ENCODE assay signal across 8 cellular contexts in the genomic region with DNA sequence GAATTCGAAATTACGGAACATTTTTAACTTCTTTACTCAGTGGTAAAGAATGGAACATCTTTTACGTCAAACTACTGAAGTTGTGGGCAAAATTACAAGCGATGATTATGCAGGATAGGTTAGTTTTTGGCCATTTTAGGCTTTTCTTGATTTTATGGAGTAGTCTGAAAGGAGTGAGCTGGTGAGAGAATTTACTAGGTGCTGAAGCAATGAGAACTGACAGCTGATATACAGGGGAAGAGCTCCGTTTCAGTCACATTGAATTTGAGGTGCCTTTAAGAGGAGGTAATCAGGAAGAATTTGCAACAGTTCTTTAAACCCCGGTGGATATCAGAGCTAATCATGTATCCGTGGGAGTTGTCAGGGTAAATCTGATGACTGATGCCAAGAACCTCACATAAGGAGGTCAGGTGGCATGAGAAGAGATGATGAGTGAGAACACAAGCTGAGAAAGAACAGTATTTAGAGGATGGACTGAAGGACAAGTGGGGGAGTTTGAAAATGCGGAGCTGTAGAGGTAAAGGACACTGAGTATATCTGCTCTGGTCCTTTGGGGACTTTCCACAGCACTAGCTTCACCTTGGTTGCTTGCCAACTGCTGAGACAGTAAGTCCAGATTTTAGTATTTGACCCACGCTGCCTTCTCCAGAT.
DNase-seq lines count a peak whose midpoint lies in the region; ATAC-seq and TF ChIP-seq lines count a peak whose summit lies in the region.

No MANE protein-coding gene starts in this region.

- no peak for TF ChIP-seq CTCF in Peyer's patch (IDR thresholded peaks at IDR 0.05)

- H3K4me1 ChIP-seq in Peyer's patch: no peaks in the 10 kb centered on the region

- no peaks in the 10 kb centered on the region for H3K36me3 Mint-ChIP-seq in stimulated activated memory B cell treated with anti-CD40 and anti-IgM and Interleukin-4, amounts not matched to agents 10 μg/mL and 1 μg/mL and 100 μg/mL, for 72 hours

- peaks cover 8% of the 10 kb centered on the region for H3K27me3 Mint-ChIP-seq in stimulated activated memory B cell treated with anti-CD40 and anti-IgM and Interleukin-4, amounts not matched to agents 10 μg/mL and 1 μg/mL and 100 μg/mL, for 72 hours

- H3K4me3 Mint-ChIP-seq in stimulated activated memory B cell treated with anti-CD40 and anti-IgM and Interleukin-4, amounts not matched to agents 10 μg/mL and 1 μg/mL and 100 μg/mL, for 72 hours: peak overlapping the region; percentile 67

- no peaks in the 10 kb centered on the region for H3K27me3 ChIP-seq in Peyer's patch

- peak; percentile 75 for ATAC-seq in HG02678 (IDR thresholded peaks at IDR 0.05; ENCODE audit: unreplicated experiment)
- ATAC-seq in stimulated activated memory B cell treated with anti-CD40 and anti-IgM and Interleukin-4, amounts not matched to agents 10 μg/mL and 1 μg/mL and 100 μg/mL, for 72 hours: peak; percentile 86

- H3K27ac ChIP-seq in Peyer's patch: peak overlapping the region in 1 of 4 donors; percentile 3

- peak; percentile 9 for DNase-seq in activated naive CD4-positive, alpha-beta T cell treated with Interleukin-2 at 50 U/mL for 16 hours
- no peak for DNase-seq in activated naive CD4-positive, alpha-beta T cell treated with anti-CD3 and anti-CD28 coated beads, Interleukin-2, amount 50 U/mL, for 16 hours
- DNase-seq in NCI-H226: peak; percentile 82
- no peak for DNase-seq in Peyer's patch
- no peak for DNase-seq in nucleus accumbens (lab: John Stamatoyannopoulos, UW)
- no peak for DNase-seq in NCI-H2171 treated with DMSO at 0.1 percent for 48 hours (lab: John Stamatoyannopoulos, UW)

- no peaks in the 10 kb centered on the region for H3K36me3 ChIP-seq in Peyer's patch

- no peak for TF ChIP-seq POLR2A in Peyer's patch (IDR thresholded peaks at IDR 0.05)

- H3K4me3 ChIP-seq in Peyer's patch: no peak overlapping the region

- H3K27ac Mint-ChIP-seq in stimulated activated memory B cell treated with anti-CD40 and anti-IgM and Interleukin-4, amounts not matched to agents 10 μg/mL and 1 μg/mL and 100 μg/mL, for 72 hours: peak overlapping the region; percentile 93

- peaks cover 30% of the 10 kb centered on the region for H3K4me1 Mint-ChIP-seq in stimulated activated memory B cell treated with anti-CD40 and anti-IgM and Interleukin-4, amounts not matched to agents 10 μg/mL and 1 μg/mL and 100 μg/mL, for 72 hours

- no peaks in the 10 kb centered on the region for H3K9me3 ChIP-seq in Peyer's patch

- H3K9me3 Mint-ChIP-seq in stimulated activated memory B cell treated with anti-CD40 and anti-IgM and Interleukin-4, amounts not matched to agents 10 μg/mL and 1 μg/mL and 100 μg/mL, for 72 hours: no peaks in the 10 kb centered on the region

Comparison
In these comparisons a context has a peak if more than half of its experiments do, and no peak if none do; other contexts are left out.
1. DNase-seq: peak in activated naive CD4-positive, alpha-beta T cell treated with Interleukin-2 at 50 U/mL for 16 hours (single experiment) and NCI-H226 (single experiment); none in activated naive CD4-positive, alpha-beta T cell treated with anti-CD3 and anti-CD28 coated beads, Interleukin-2, amount 50 U/mL, for 16 hours (single experiment), Peyer's patch (0 of 3), nucleus accumbens (0 of 56) and NCI-H2171 treated with DMSO at 0.1 percent for 48 hours (single experiment).